6 cellular contexts compared by ENCODE assay signal in genomic region chr6:127406722-127407121, GRCh38. TPM values are rescaled to one million over a fixed set of nuclear protein-coding genes. Genes with fewer than 3 reads are reported as not detected.
DNase-seq lines count a peak whose midpoint lies in the region; ATAC-seq, FAIRE-seq and TF ChIP-seq lines count a peak whose summit lies in the region.
"Not testable (repeated sequence)": the region's sequence is repeated elsewhere in the genome, so short reads cannot be mapped to it uniquely, and the experiment has no call there.
"Had no signal": no experiment of that assay in that cellular context is flagged by ENCODE, and none has a peak within 500 bp of the region (broad histone marks: within the 10 kb centered on the region; RNA-seq: fewer than 3 reads in every experiment).

No MANE protein-coding gene starts in this region.

- WGBS in K562 (ENCODE audit: insufficient coverage, low coverage, missing lambda C conversion rate), result 44% methylated on average over 4 of the region's 5 CpGs
- 39% methylated on average over 5 of the region's 5 CpGs for WGBS in HepG2 (ENCODE audit: low lambda C conversion rate)
- WGBS in spleen, 5 donors, result 90 to 93% (median 92%) methylated on average over 5 of the region's 5 CpGs

- H3K4me2 ChIP-seq in K562 (ENCODE audit: insufficient read depth, low read length); HepG2 (ENCODE audit: low read depth, low read length): not testable (repeated sequence)

- POLR2A ChIA-PET in HEK293 (lab: Yijun Ruan, JAX); K562 (lab: Yijun Ruan, JAX); HepG2 (lab: Yijun Ruan, JAX): not testable (repeated sequence)

- TF ChIP-seq RAD21 in K562 (CRISPR knock-in tag; conservative IDR thresholded peaks at IDR 0.05 in 1 of 2, IDR thresholded peaks at IDR 0.05 in 1 of 2); HepG2 (CRISPR knock-in tag; IDR thresholded peaks at IDR 0.05): not testable (repeated sequence)

- not testable (repeated sequence) for H3K27ac ChIP-seq in HEK293 (ENCODE audit: extremely low read depth, low read depth, low read length); K562 (ENCODE audit: extremely low read depth, low read depth, low read length); HepG2 (ENCODE audit: extremely low read length, insufficient read depth, low read length); spleen

- TF ChIP-seq EP300 in K562 (IDR thresholded peaks at IDR 0.05; ENCODE audit: low read length); HepG2 (IDR thresholded peaks at IDR 0.05; ENCODE audit: low read depth in 2 of 2, low read length in 2 of 2); HepG2 (CRISPR knock-in tag; IDR thresholded peaks at IDR 0.05; ENCODE audit: borderline replicate concordance): not testable (repeated sequence)

- BruUV-seq in K562 (replicated peaks; lab: Mats Ljungman, UMichigan); HepG2 (replicated peaks; lab: Mats Ljungman, UMichigan): not testable (repeated sequence)

- H3K4me1 ChIP-seq in HEK293 (ENCODE audit: control insufficient read depth, insufficient read depth, low read length); K562 (replicated peaks in 1 of 2; ENCODE audit: control insufficient read depth in 2 of 2, insufficient read depth in 2 of 2, low read length in 2 of 2); HepG2 (ENCODE audit: insufficient read depth, low read length); spleen: not testable (repeated sequence)

- H3K4me3 ChIP-seq in HEK293 (ENCODE audit: low read depth, low read length); K562; HepG2 (replicated peaks in 1 of 3; ENCODE audit: insufficient read depth in 1 of 3, low read depth in 2 of 3, low read length in 3 of 3); spleen: not testable (repeated sequence)

- H2AFZ ChIP-seq in K562 (ENCODE audit: low read depth, low read length); HepG2 (ENCODE audit: low read length): not testable (repeated sequence)

- in situ Hi-C loops in K562 (cut with MboI); HepG2 (cut with HindIII; ENCODE audit: extremely low pct_ligation_motif_present, low pct_unique_long_range_greater_than_20kb): not testable (repeated sequence)

- ATAC-seq in K562, HepG2: not testable (repeated sequence)

- not testable (repeated sequence) for DNase-seq in K562 (ENCODE audit: extremely low read depth in 1 of 4, low spot score in 3 of 4); HepG2 (ENCODE audit: low spot score)
- peak; percentile 13 for DNase-seq in spleen

- not testable (repeated sequence) for H3K9me1 ChIP-seq in K562 (ENCODE audit: control insufficient read depth, insufficient read depth, low read length)

- not testable (repeated sequence) for H3K9ac ChIP-seq in K562 (ENCODE audit: insufficient read depth in 1 of 2, low read depth in 2 of 2, low read length in 2 of 2); HepG2 (ENCODE audit: insufficient read depth, low read depth, low read length)

- intact Hi-C loops in K562 (cut with micrococcal nuclease); HepG2 (cut with micrococcal nuclease; ENCODE audit: unreplicated experiment); spleen (cut with DNase I; ENCODE audit: low total_unique reads): not testable (repeated sequence)

- CTCF ChIA-PET in HEK293 (lab: Yijun Ruan, JAX), result interaction anchor here (1.9 kb wide), 1 partner anchor 14 kb away, joined by 6 read pairs; no protein-coding TSS in a partner anchor
- CTCF ChIA-PET in K562 (lab: Yijun Ruan, JAX; ENCODE audit: low intra/inter-chr PET ratio); HepG2 (lab: Yijun Ruan, JAX; ENCODE audit: low intra/inter-chr PET ratio, low total read pairs): not testable (repeated sequence)

- not testable (repeated sequence) for H3K27me3 ChIP-seq in K562 (ENCODE audit: control insufficient read depth in 2 of 2, insufficient read depth in 2 of 2, low read length in 2 of 2); HepG2 (ENCODE audit: control insufficient read depth in 1 of 2, insufficient read depth in 2 of 2, low read length in 2 of 2); spleen (replicated peaks in 1 of 7)

- not testable (repeated sequence) for H3K36me3 ChIP-seq in HEK293 (ENCODE audit: control insufficient read depth in 2 of 2, insufficient read depth in 1 of 2, low read length in 2 of 2); K562 (ENCODE audit: control insufficient read depth, insufficient read depth, low read length); HepG2 (replicated peaks in 1 of 2; ENCODE audit: control insufficient read depth in 1 of 2, insufficient read depth in 2 of 2, low read length in 2 of 2); spleen

- TF ChIP-seq POLR2A in K562 (conservative IDR thresholded peaks at IDR 0.05); HepG2 (IDR thresholded peaks at IDR 0.05; ENCODE audit: insufficient read depth in 1 of 2, low read depth in 2 of 2, low read length in 2 of 2); spleen (IDR thresholded peaks at IDR 0.05): not testable (repeated sequence)

- H3K79me2 ChIP-seq in K562 (ENCODE audit: control insufficient read depth, insufficient read depth, low read length); HepG2 (ENCODE audit: insufficient read depth, low read length): not testable (repeated sequence)

- not testable (repeated sequence) for H3K9me3 ChIP-seq in HEK293 (ENCODE audit: control insufficient read depth, insufficient read depth, low read depth, low read length); K562 (replicated peaks; ENCODE audit: control insufficient read depth, insufficient read depth, low read depth, low read length); HepG2 (ENCODE audit: low read length); spleen

- H4K20me1 ChIP-seq in K562 (replicated peaks; ENCODE audit: control insufficient read depth, insufficient read depth, low read length); HepG2 (ENCODE audit: insufficient read depth, low read length): not testable (repeated sequence)

- not testable (repeated sequence) for FAIRE-seq in K562 (lab: Jason Lieb, UNC); HepG2 (lab: Jason Lieb, UNC)

- TF ChIP-seq CTCF in HEK293 (tag by site-specific recombination; IDR thresholded peaks at IDR 0.05); K562 (IDR thresholded peaks at IDR 0.05 in 2 of 3, conservative IDR thresholded peaks at IDR 0.05 in 1 of 3; ENCODE audit: insufficient read depth in 2 of 3, low read depth in 1 of 3, low read length in 3 of 3); HepG2 (CRISPR knock-in tag; IDR thresholded peaks at IDR 0.05); spleen (IDR thresholded peaks at IDR 0.05 in 8 of 11, conservative IDR thresholded peaks at IDR 0.05 in 3 of 11): not testable (repeated sequence)

RNA-seq across cellular contexts. Expression of gene KIAA0408, which starts 52.5 kb away (rescaled TPM):
- not detected in 2 replicates for total RNA-seq in K562 (2011; cell fraction: chromatin; rRNA removed; ENCODE audit: low replicate concordance)
- total RNA-seq in K562 (2011; cell fraction: nucleolus; rRNA removed), result not detected in 2 replicates
- not detected in 2 replicates for total RNA-seq in K562 (2011; cell fraction: nucleoplasm; rRNA removed)
- total RNA-seq in K562 (2014; rRNA removed), result not detected in 2 replicates
- not detected in 2 replicates for total RNA-seq in K562 (2014; rRNA removed; fragmentation: Illumina TruSeq; extraction: Trizol)
- total RNA-seq in K562 (2015; rRNA removed; fragmentation: Illumina TruSeq; extraction: Trizol), result not detected in 2 replicates
- total RNA-seq in K562 (2021), result 0.11 TPM in 1 of 2 replicates, not detected in the other
- polyA plus RNA-seq in K562 (2011; rRNA removed), result not detected in 2 replicates
- polyA plus RNA-seq in K562 (2011; cell fraction: cytosol; rRNA removed), result not detected in 2 replicates
- polyA plus RNA-seq in K562 (2011; cell fraction: nucleus; rRNA removed), result not detected in 2 replicates
- polyA plus RNA-seq in K562 (2012), result 0.03 TPM in 1 of 2 replicates, not detected in the other
- not detected in 2 replicates for polyA plus RNA-seq in K562 (2014; fragmentation: Illumina TruSeq; extraction: Trizol)
- polyA plus RNA-seq in K562 (2014; fragmentation: Nextera tagmentation; extraction: Ambion mirVana), result not detected
- polyA plus RNA-seq in K562 (2014; rRNA removed), result not detected in 2 replicates
- not detected in 2 replicates for polyA minus RNA-seq in K562 (2011; rRNA and poly(A)+ RNA removed)
- polyA minus RNA-seq in K562 (2011; cell fraction: cytosol; rRNA and poly(A)+ RNA removed), result not detected in 2 replicates
- polyA minus RNA-seq in K562 (2011; cell fraction: nucleus; rRNA and poly(A)+ RNA removed), result not detected in 2 replicates
- not detected in 2 replicates for total RNA-seq in HepG2 (2016; rRNA removed; fragmentation: Illumina TruSeq; extraction: Trizol)
- not detected in 2 replicates for total RNA-seq in HepG2 (2016; cell fraction: cytosol; rRNA removed; fragmentation: Illumina TruSeq; extraction: Trizol; ENCODE audit: low read depth)
- total RNA-seq in HepG2 (2016; cell fraction: insoluble cytoplasmic fraction; rRNA removed; fragmentation: Illumina TruSeq; extraction: Trizol), result not detected in 2 replicates
- not detected in 2 replicates for total RNA-seq in HepG2 (2016; cell fraction: membrane; rRNA removed; fragmentation: Illumina TruSeq; extraction: Trizol)
- total RNA-seq in HepG2 (2016; cell fraction: nucleus; rRNA removed; fragmentation: Illumina TruSeq; extraction: Trizol), result not detected in 2 replicates
- not detected in 2 replicates for polyA plus RNA-seq in HepG2 (2011; rRNA removed)
- polyA plus RNA-seq in HepG2 (2011; cell fraction: cytosol; rRNA removed), result not detected in 2 replicates
- polyA plus RNA-seq in HepG2 (2011; cell fraction: nucleus; rRNA removed), result 0.05 TPM in 1 of 2 replicates, not detected in the other
- polyA plus RNA-seq in HepG2 (2012), result not detected in 2 replicates
- polyA plus RNA-seq in HepG2 (2016; cell fraction: cytosol; fragmentation: Illumina TruSeq; extraction: Trizol; ENCODE audit: low read depth), result not detected in 2 replicates
- not detected in 2 replicates for polyA plus RNA-seq in HepG2 (2016; cell fraction: insoluble cytoplasmic fraction; fragmentation: Illumina TruSeq; extraction: Trizol; ENCODE audit: low read depth)
- polyA plus RNA-seq in HepG2 (2016; cell fraction: membrane; fragmentation: Illumina TruSeq; extraction: Trizol; ENCODE audit: low read depth), result not detected in 2 replicates
- polyA plus RNA-seq in HepG2 (2016; cell fraction: nucleus; fragmentation: Illumina TruSeq; extraction: Trizol; ENCODE audit: insufficient read depth, low read depth), result not detected in 2 replicates
- polyA minus RNA-seq in HepG2 (2011; rRNA and poly(A)+ RNA removed; ENCODE audit: low replicate concordance), result not detected in 2 replicates
- not detected in 2 replicates for polyA minus RNA-seq in HepG2 (2011; cell fraction: cytosol; rRNA and poly(A)+ RNA removed)
- not detected in 2 replicates for polyA minus RNA-seq in HepG2 (2011; cell fraction: nucleus; rRNA and poly(A)+ RNA removed)
- 1 to 10 TPM; 2.4 to 6.6 (median 2.5) TPM for total RNA-seq in spleen
- polyA plus RNA-seq in spleen, result 1 to 10 TPM in 2 of 3 donors, under 1 TPM in 1; 0.65 to 2.7 (median 1.1) TPM
- total RNA-seq: Caco-2 had no signal
- polyA plus RNA-seq: CD14-positive monocyte had no signal
